In the genomic region with DNA sequence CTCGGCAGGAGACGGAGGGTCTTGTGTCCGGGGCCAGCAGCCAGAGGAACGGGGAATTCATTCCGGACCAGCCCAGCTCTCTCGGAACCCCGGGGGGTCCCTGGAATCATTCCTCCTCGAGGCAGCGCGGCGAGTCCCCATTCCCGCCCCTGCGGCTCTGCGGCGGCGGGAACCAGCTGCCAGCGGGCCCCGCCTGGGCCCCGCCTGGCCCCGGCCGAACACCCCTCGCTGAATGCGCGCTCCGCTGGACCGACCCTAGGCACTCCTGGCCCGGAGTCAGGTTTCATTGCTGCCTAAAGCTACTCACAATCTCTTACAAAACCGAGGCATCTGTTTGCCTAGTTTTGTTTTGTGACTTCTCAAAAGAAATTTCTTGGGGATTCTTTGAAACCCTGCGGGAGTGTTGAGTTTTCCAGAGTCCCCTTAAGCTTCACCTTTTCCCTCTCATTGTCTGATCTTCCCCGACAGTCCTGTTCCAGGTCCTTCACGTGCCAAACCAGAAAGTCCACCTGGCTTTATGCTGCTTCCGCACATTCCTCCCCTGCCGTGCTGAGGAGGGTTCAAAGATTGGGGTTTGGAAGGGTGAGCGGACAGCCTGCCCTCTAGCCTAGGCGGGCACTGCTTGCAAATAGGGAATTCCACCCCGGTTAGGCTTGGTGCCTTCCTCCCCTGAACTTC, we compare ENCODE assay signal across 8 cellular contexts. TPM values are rescaled to one million over a fixed set of nuclear protein-coding genes. Genes with fewer than 3 reads are reported as not detected.
A peak's percentile ranks its signal among the peaks of the same experiment; 100 is the strongest.
DNase-seq lines count a peak whose midpoint lies in the region; ATAC-seq and TF ChIP-seq lines count a peak whose summit lies in the region.

No MANE protein-coding gene starts in this region.

- H3K4me1 Mint-ChIP-seq in naive thymus-derived CD8-positive, alpha-beta T cell, result peaks cover 14 to 32% (median 27%) of the 10 kb centered on the region in 4 donors

- intact Hi-C loops in esophagus muscularis mucosa (cut with DNase I), result loop anchor here (5.0 to 10.0 kb wide), 2 partner anchors 82 to 130 kb away; no protein-coding TSS in a partner anchor

- H3K27ac Mint-ChIP-seq in naive thymus-derived CD8-positive, alpha-beta T cell, result peak overlapping the region; percentile 73 to 94 (median 86)

- H3K4me3 Mint-ChIP-seq in naive thymus-derived CD8-positive, alpha-beta T cell, result peak overlapping the region; percentile 84 to 96 (median 92)

- 1% methylated on average over 28 of the region's 36 CpGs for WGBS in esophagus muscularis mucosa

- DNase-seq in BJ (ENCODE audit: low read depth) (no peak), T-helper 9 cell (peak; percentile 4), esophagus muscularis mucosa (ENCODE audit: extremely low spot score) (no peak), COR-L47 (lab: John Stamatoyannopoulos, UW) (no peak), NCI-H1436 (lab: John Stamatoyannopoulos, UW) (no peak)
- peak in 4 of 10 donors; percentile 2 to 21 (median 14) for DNase-seq in naive thymus-derived CD8-positive, alpha-beta T cell

- no peaks in the 10 kb centered on the region for H3K9me3 Mint-ChIP-seq in naive thymus-derived CD8-positive, alpha-beta T cell

- no peaks in the 10 kb centered on the region for H3K9me3 ChIP-seq in esophagus muscularis mucosa

- no peak for TF ChIP-seq POLR2A in esophagus muscularis mucosa (IDR thresholded peaks at IDR 0.05; ENCODE audit: low read depth)

- CTCF ChIA-PET in BJ (lab: Yijun Ruan, JAX), result interaction anchor here (0.7 to 4.4 kb wide), 6 partner anchors 23 to 146 kb away, joined by 3 to 38 read pairs (median 3); no protein-coding TSS in a partner anchor

- peaks cover 0 to 11% (median 5%) of the 10 kb centered on the region in 5 donors for H3K27me3 Mint-ChIP-seq in naive thymus-derived CD8-positive, alpha-beta T cell

- TF ChIP-seq CTCF in BJ (IDR thresholded peaks at IDR 0.05; ENCODE audit: insufficient read depth, low read depth, low read length) (no peak), esophagus muscularis mucosa (IDR thresholded peaks at IDR 0.05) (no peak)

- H3K27ac ChIP-seq in esophagus muscularis mucosa (replicated peaks in 1 of 4), result peak overlapping the region; percentile 93 to 98 (median 96)

- peak; percentile 24 for ATAC-seq in GM19043 (IDR thresholded peaks at IDR 0.05; ENCODE audit: low read depth, unreplicated experiment)
- ATAC-seq in HG03280 (IDR thresholded peaks at IDR 0.05; ENCODE audit: unreplicated experiment), result peak; percentile 28
- peak; percentile 17 to 28 for ATAC-seq in naive thymus-derived CD8-positive, alpha-beta T cell

- no peaks in the 10 kb centered on the region for H3K36me3 Mint-ChIP-seq in naive thymus-derived CD8-positive, alpha-beta T cell

- H3K4me3 ChIP-seq in BJ (ENCODE audit: low read depth, low read length) (peak overlapping the region; percentile 62), esophagus muscularis mucosa (peak overlapping the region; percentile 79 to 98 (median 90))

- peaks cover 11 to 40% (median 39%) of the 10 kb centered on the region in 4 donors for H3K4me1 ChIP-seq in esophagus muscularis mucosa

- POLR2A ChIA-PET in BJ (lab: Charles Lee), result interaction anchor here (0.7 kb wide), 1 partner anchor 21 kb away, joined by 5 read pairs; no protein-coding TSS in a partner anchor
- POLR2A ChIA-PET in naive thymus-derived CD8-positive, alpha-beta T cell (lab: Charles Lee), result interaction anchor here (1.0 to 2.1 kb wide), 5 partner anchors 49 to 710 kb away, joined by 3 to 18 read pairs (median 7); partner anchors contain the start of genes PRMT9 and TMEM184C

- H3K27me3 ChIP-seq in BJ (ENCODE audit: control insufficient read depth, insufficient read depth, low read length), result no peaks in the 10 kb centered on the region
- H3K27me3 ChIP-seq in esophagus muscularis mucosa, result no peaks in the 10 kb centered on the region

- TF ChIP-seq EP300 in esophagus muscularis mucosa (IDR thresholded peaks at IDR 0.05), result no peak

- H3K36me3 ChIP-seq in BJ (ENCODE audit: control insufficient read depth, insufficient read depth, low read length) (no peaks in the 10 kb centered on the region), esophagus muscularis mucosa (no peaks in the 10 kb centered on the region)

RNA-seq across cellular contexts. Expression of gene ARHGAP10, which starts 0.8 kb away (rescaled TPM):
- 17.6 and 20.2 TPM in 2 replicates for polyA plus RNA-seq in BJ (2011; rRNA removed)
- 17.4 and 18.3 TPM in 2 replicates for polyA minus RNA-seq in BJ (2011; rRNA and poly(A)+ RNA removed)
- 100 to 1,000 TPM; 186 to 296 (median 192) TPM for total RNA-seq in esophagus muscularis mucosa
- 1 to 10 TPM; 6.4 TPM for total RNA-seq in naive thymus-derived CD8-positive, alpha-beta T cell
- 10 to 100 TPM in 2 of 3 donors, 1 to 10 TPM in 1; 7.4 to 16.4 (median 12.5) TPM for polyA plus RNA-seq in naive thymus-derived CD8-positive, alpha-beta T cell

RNA-seq across cellular contexts. Expression of gene PRMT9, which starts 48.7 kb away (rescaled TPM):
- 3.3 and 6.4 TPM in 2 replicates for polyA plus RNA-seq in BJ (2011; rRNA removed)
- 2.9 and 3.6 TPM in 2 replicates for polyA minus RNA-seq in BJ (2011; rRNA and poly(A)+ RNA removed)
- total RNA-seq in esophagus muscularis mucosa, result 1 to 10 TPM; 4.1 to 7.5 (median 6.4) TPM
- total RNA-seq in naive thymus-derived CD8-positive, alpha-beta T cell, result 10 to 100 TPM; 10.6 to 13.3 TPM
- polyA plus RNA-seq in naive thymus-derived CD8-positive, alpha-beta T cell, result 1 to 10 TPM; 4.6 to 5.8 (median 5.4) TPM

Comparison
In these comparisons a context has a peak if more than half of its experiments do, and no peak if none do; other contexts are left out.
1. RNA of gene ARHGAP10, which starts 0.8 kb away (total RNA-seq): 186 to 296 TPM in esophagus muscularis mucosa; 6.4 TPM in naive thymus-derived CD8-positive, alpha-beta T cell; every median in the first group is over 10 times any median in the second.
2. Peak in every context shown above with its lines, with median percentiles within 50 percentile points of each other: ATAC-seq.